Comparison of ENCODE assay signal across 24 cellular contexts in genomic region chr3:58495101-58495500, GRCh38. TPM values are rescaled to one million over a fixed set of nuclear protein-coding genes. Genes with fewer than 3 reads are reported as not detected.
DNase-seq lines count a peak whose midpoint lies in the region; ATAC-seq, FAIRE-seq and TF ChIP-seq lines count a peak whose summit lies in the region.
"Had no signal": no experiment of that assay in that cellular context is flagged by ENCODE, and none has a peak within 500 bp of the region (broad histone marks: within the 10 kb centered on the region; RNA-seq: fewer than 3 reads in every experiment).

No MANE protein-coding gene starts in this region.

- H3K4me3 Mint-ChIP-seq in CD8-positive, alpha-beta T cell, result no peak overlapping the region
- H3K4me3 Mint-ChIP-seq: activated CD4-positive, alpha-beta T cell treated with anti-CD3 and anti-CD28 coated beads for 36 hours had no signal

- ATAC-seq in A549, result no peak
- no peak for ATAC-seq in CD8-positive, alpha-beta T cell
- ATAC-seq in left lung, result no peak
- ATAC-seq in HG03045 (IDR thresholded peaks at IDR 0.05; ENCODE audit: unreplicated experiment), result no peak
- ATAC-seq: activated CD4-positive, alpha-beta T cell treated with anti-CD3 and anti-CD28 coated beads for 36 hours had no signal

- FAIRE-seq in A549 (lab: Jason Lieb, UNC), result no peak
- FAIRE-seq: GM12892, keratinocyte had no signal

- no peaks in the 10 kb centered on the region for H3K27me3 Mint-ChIP-seq in CD8-positive, alpha-beta T cell (ENCODE audit: low read depth)
- H3K27me3 Mint-ChIP-seq: activated CD4-positive, alpha-beta T cell treated with anti-CD3 and anti-CD28 coated beads for 36 hours; CD8-positive, alpha-beta memory T cell had no signal

- H2AK5ac ChIP-seq in mesenchymal stem cell (ENCODE audit: low read length, severe bottlenecking), result no peak overlapping the region

- H3K4me2 ChIP-seq in A549 (peak overlapping the region; percentile 90), mesenchymal stem cell (ENCODE audit: low read length, poor library complexity, severe bottlenecking) (no peak overlapping the region)

- POLR2A ChIA-PET in A549 (lab: Yijun Ruan, JAX), result no interaction called here
- POLR2A ChIA-PET in CD8-positive, alpha-beta T cell (lab: Charles Lee), result interaction anchor here (0.8 kb wide), 1 partner anchor 13 kb away, joined by 3 read pairs; no protein-coding TSS in a partner anchor

- no peak for TF ChIP-seq RAD21 in A549 (conservative IDR thresholded peaks at IDR 0.05 in 1 of 2, IDR thresholded peaks at IDR 0.05 in 1 of 2)

- DNase-seq in A549 (ENCODE audit: low read depth in 1 of 2, low spot score in 1 of 2) (no peak), astrocyte of the hippocampus (ENCODE audit: low read depth, low spot score) (peak; percentile 47), mesenchymal stem cell (no peak), posterior vena cava (ENCODE audit: low spot score) (no peak), left lung (no peak)
- no peak for DNase-seq in CD8-positive, alpha-beta T cell
- DNase-seq: 8988T; activated CD4-positive, alpha-beta T cell treated with anti-CD3 and anti-CD28 coated beads for 36 hours; activated CD8-positive, alpha-beta memory T cell treated with anti-CD3 and anti-CD28 coated beads, Interleukin-2, amount 50 U/mL, for 48 hours; activated naive CD4-positive, alpha-beta T cell; CD8-positive, alpha-beta memory T cell; colonic mucosa; H7; head of caudate nucleus; MM.1S; NCI-H1694 treated with DMSO at 0.1 percent for 48 hours; nucleus accumbens; T1000 had no signal

- H2BK5ac ChIP-seq in mesenchymal stem cell (ENCODE audit: low read depth, low read length, poor library complexity, severe bottlenecking), result no peak overlapping the region

- no peak overlapping the region for H4K91ac ChIP-seq in mesenchymal stem cell (ENCODE audit: low read length)

- no peak overlapping the region for H3K14ac ChIP-seq in mesenchymal stem cell (ENCODE audit: low read length in 2 of 2)

- H3K9ac ChIP-seq in HUES48 (ENCODE audit: low read depth, low read length), result no peak overlapping the region
- H3K9ac ChIP-seq in mesenchymal stem cell (ENCODE audit: low read length), result peak overlapping the region; percentile 20

- peaks cover 65% of the 10 kb centered on the region for H3K4me1 Mint-ChIP-seq in CD8-positive, alpha-beta T cell (ENCODE audit: low read depth)

- H3K27me3 ChIP-seq in HUES48 (ENCODE audit: control insufficient read depth, insufficient read depth, low read length), result no peaks in the 10 kb centered on the region
- H3K27me3 ChIP-seq in mesenchymal stem cell (ENCODE audit: control insufficient read depth in 1 of 2, insufficient read depth in 1 of 2, low read length in 2 of 2), result no peaks in the 10 kb centered on the region
- H3K27me3 ChIP-seq in CD8-positive, alpha-beta T cell (ENCODE audit: insufficient read depth, low read length), result no peaks in the 10 kb centered on the region
- H3K27me3 ChIP-seq in left lung, result no peaks in the 10 kb centered on the region
- H3K27me3 ChIP-seq: colonic mucosa, tibial nerve had no signal

- H2BK15ac ChIP-seq in mesenchymal stem cell (ENCODE audit: low read depth, poor library complexity, severe bottlenecking), result no peak overlapping the region

- TF ChIP-seq POLR2A in A549 (IDR thresholded peaks at IDR 0.05; ENCODE audit: low read length), result no peak

- no peak overlapping the region for H3K4ac ChIP-seq in mesenchymal stem cell (ENCODE audit: low read depth in 1 of 2, low read length in 2 of 2)

- H4K8ac ChIP-seq in mesenchymal stem cell (ENCODE audit: low read length), result no peak overlapping the region

- TF ChIP-seq CTCF in A549 (IDR thresholded peaks at IDR 0.05), result no peak
- no peak for TF ChIP-seq CTCF in CD8-positive, alpha-beta T cell (IDR thresholded peaks at IDR 0.05)
- TF ChIP-seq CTCF in left lung (IDR thresholded peaks at IDR 0.05), result no peak

- no peak overlapping the region for H3K4me3 ChIP-seq in A549
- no peak overlapping the region for H3K4me3 ChIP-seq in HUES48 (ENCODE audit: low read depth, low read length)
- peak overlapping the region in 1 of 2 experiments; percentile 4 for H3K4me3 ChIP-seq in mesenchymal stem cell (ENCODE audit: insufficient read depth in 1 of 2, low read depth in 1 of 2, low read length in 2 of 2)
- H3K4me3 ChIP-seq in CD8-positive, alpha-beta T cell (ENCODE audit: low read depth, low read length), result no peak overlapping the region
- H3K4me3 ChIP-seq in left lung, result no peak overlapping the region
- H3K4me3 ChIP-seq: colonic mucosa, tibial nerve had no signal

- CTCF ChIA-PET in A549 (lab: Yijun Ruan, JAX), result interaction anchor here (0.6 to 2.0 kb wide), 5 partner anchors 22 to 318 kb away, joined by 3 to 10 read pairs (median 3); no protein-coding TSS in a partner anchor
- CTCF ChIA-PET in CD8-positive, alpha-beta T cell (lab: Charles Lee), result interaction anchor here (0.8 to 3.3 kb wide), 2 partner anchors 22 to 188 kb away, joined by 3 to 9 read pairs; partner anchors contain the start of genes HTD2 and RPP14

- H3K27ac ChIP-seq in A549, result no peak overlapping the region
- peak overlapping the region; percentile 31 for H3K27ac ChIP-seq in HUES48 (ENCODE audit: low read depth, low read length)
- H3K27ac ChIP-seq in mesenchymal stem cell (ENCODE audit: low read length, poor library complexity, severe bottlenecking), result no peak overlapping the region
- no peak overlapping the region for H3K27ac ChIP-seq in CD8-positive, alpha-beta T cell (ENCODE audit: low read depth, low read length)
- no peak overlapping the region for H3K27ac ChIP-seq in left lung
- H3K27ac ChIP-seq: colonic mucosa, tibial nerve had no signal

- H3K36me3 Mint-ChIP-seq in CD8-positive, alpha-beta T cell, result peaks cover 11% of the 10 kb centered on the region

- no peaks in the 10 kb centered on the region for H3K9me3 Mint-ChIP-seq in CD8-positive, alpha-beta T cell
- H3K9me3 Mint-ChIP-seq: CD8-positive, alpha-beta memory T cell had no signal

- no peaks in the 10 kb centered on the region for H3K9me3 ChIP-seq in A549
- H3K9me3 ChIP-seq in HUES48 (ENCODE audit: control insufficient read depth, insufficient read depth, low read length), result no peaks in the 10 kb centered on the region
- no peaks in the 10 kb centered on the region for H3K9me3 ChIP-seq in mesenchymal stem cell (ENCODE audit: control insufficient read depth, low read length)
- H3K9me3 ChIP-seq in CD8-positive, alpha-beta T cell (ENCODE audit: low read length), result no peaks in the 10 kb centered on the region
- H3K9me3 ChIP-seq in left lung, result no peaks in the 10 kb centered on the region
- H3K9me3 ChIP-seq: colonic mucosa, tibial nerve had no signal

- H3K4me1 ChIP-seq in A549 (peaks cover 41% of the 10 kb centered on the region), HUES48 (ENCODE audit: control insufficient read depth, insufficient read depth, low read length) (peaks cover 54% of the 10 kb centered on the region), mesenchymal stem cell (ENCODE audit: control insufficient read depth, insufficient read depth, low read depth, low read length) (peaks cover 6% of the 10 kb centered on the region), left lung (peaks cover 15 to 51% of the 10 kb centered on the region in 2 donors)
- H3K4me1 ChIP-seq in CD8-positive, alpha-beta T cell (ENCODE audit: insufficient read depth, low read length), result peaks cover 45% of the 10 kb centered on the region

- H3K23ac ChIP-seq in mesenchymal stem cell (ENCODE audit: low read length in 2 of 2), result no peak overlapping the region

- no peaks in the 10 kb centered on the region; the same call in none of the 2 replicates for H3K36me3 ChIP-seq in HUES48 (ENCODE audit: control insufficient read depth, insufficient read depth, low read length)
- H3K36me3 ChIP-seq in mesenchymal stem cell (ENCODE audit: control insufficient read depth in 1 of 2, insufficient read depth in 2 of 2, low read depth in 1 of 2, low read length in 2 of 2), result peaks cover 0 to 3% of the 10 kb centered on the region in 2 experiments
- no peaks in the 10 kb centered on the region for H3K36me3 ChIP-seq in CD8-positive, alpha-beta T cell (ENCODE audit: insufficient read depth, low read length)
- peaks cover 0 to 6% of the 10 kb centered on the region in 2 donors for H3K36me3 ChIP-seq in left lung
- H3K36me3 ChIP-seq: colonic mucosa had no signal

- no peak overlapping the region for H3K27ac Mint-ChIP-seq in CD8-positive, alpha-beta T cell
- H3K27ac Mint-ChIP-seq: activated CD4-positive, alpha-beta T cell treated with anti-CD3 and anti-CD28 coated beads for 36 hours had no signal

- WGBS in A549 (ENCODE audit: missing lambda C conversion rate), result 93% methylated on average over 3 of the region's 3 CpGs
- 97% methylated on average over 3 of the region's 3 CpGs for WGBS in mesenchymal stem cell

- intact Hi-C loops in CD8-positive, alpha-beta T cell (cut with DNase I, micrococcal nuclease), result no loop called here
- intact Hi-C loops in posterior vena cava (cut with DNase I) (loop anchor here (5.0 to 10.0 kb wide), 2 partner anchors 60 to 243 kb away; partner anchors contain the start of gene PDHB (in 1 of the 2)), left lung (cut with DNase I) (no loop called here)

- H2AFZ ChIP-seq in mesenchymal stem cell (ENCODE audit: low read depth, low read length), result no peak overlapping the region

- peaks cover 17% of the 10 kb centered on the region for H3K79me1 ChIP-seq in mesenchymal stem cell (replicated peaks; ENCODE audit: low read length, poor library complexity, severe bottlenecking)

- H2BK12ac ChIP-seq in mesenchymal stem cell (ENCODE audit: low read length in 2 of 2), result no peak overlapping the region

- H2BK120ac ChIP-seq in mesenchymal stem cell (ENCODE audit: low read depth, low read length), result no peak overlapping the region

- TF ChIP-seq EP300 in A549 (IDR thresholded peaks at IDR 0.05), result no peak

- H3K18ac ChIP-seq in mesenchymal stem cell (ENCODE audit: low read depth in 1 of 2, low read length in 2 of 2), result no peak overlapping the region

RNA-seq across cellular contexts. Expression of gene KCTD6, which starts 3.2 kb away (rescaled TPM):
- 24.4 and 24.5 TPM in 2 replicates for polyA plus RNA-seq in A549 (2011; rRNA removed)
- polyA plus RNA-seq in A549 (2012; cell fraction: cytosol; rRNA removed), result 5.2 and 5.8 TPM in 2 replicates
- 2.4 and 4.7 TPM in 2 replicates for polyA plus RNA-seq in A549 (2012; cell fraction: nucleus; rRNA removed)
- 7.8 to 8.5 TPM (median 8.1 TPM) in 3 replicates for polyA plus RNA-seq in A549 (2017; fragmentation: RNase III; extraction: RNeasy Plus Mini Kit Qiagen cat#74134 plus additional on column Dnase treatment)
- polyA minus RNA-seq in A549 (2011; rRNA and poly(A)+ RNA removed), result 9.6 and 13.4 TPM in 2 replicates
- polyA plus RNA-seq in mesenchymal stem cell (2013, experiment 1 of 2), result 5.4 TPM
- polyA plus RNA-seq in mesenchymal stem cell (2013, experiment 2 of 2), result 5.7 TPM
- total RNA-seq in CD8-positive, alpha-beta T cell, result 1 to 10 TPM; 4.2 to 4.5 TPM
- 10 to 100 TPM in 1 of 2 donors, 1 to 10 TPM in 1; 7.5 to 10.6 TPM for total RNA-seq in posterior vena cava
- total RNA-seq in left lung, result 10 to 100 TPM in 1 of 2 donors, 1 to 10 TPM in 1; 8.1 to 10.7 TPM

RNA-seq across cellular contexts. Expression of gene ACOX2, which starts 41.9 kb away (rescaled TPM):
- polyA plus RNA-seq in A549 (2011; rRNA removed) (23.2 and 35.2 TPM in 2 replicates), A549 (2017; fragmentation: RNase III; extraction: RNeasy Plus Mini Kit Qiagen cat#74134 plus additional on column Dnase treatment) (3.7 to 4.9 TPM (median 4.8 TPM) in 3 replicates)
- polyA plus RNA-seq in A549 (2012; cell fraction: cytosol; rRNA removed), result 9.6 and 10.2 TPM in 2 replicates
- polyA plus RNA-seq in A549 (2012; cell fraction: nucleus; rRNA removed), result 7.7 and 8.4 TPM in 2 replicates
- polyA minus RNA-seq in A549 (2011; rRNA and poly(A)+ RNA removed), result 24.1 and 29.1 TPM in 2 replicates
- polyA plus RNA-seq in mesenchymal stem cell (2013, experiment 1 of 2), result 3.2 TPM
- polyA plus RNA-seq in mesenchymal stem cell (2013, experiment 2 of 2), result 3.6 TPM
- total RNA-seq in CD8-positive, alpha-beta T cell, result not detected
- total RNA-seq in posterior vena cava (10 to 100 TPM; 11.9 to 20.6 TPM), left lung (10 to 100 TPM in 1 of 2 donors, 1 to 10 TPM in 1; 9.8 to 31.0 TPM)
- total RNA-seq: activated CD4-positive, alpha-beta T cell treated with anti-CD3 and anti-CD28 coated beads for 36 hours; CD8-positive, alpha-beta memory T cell; HT-29 had no signal
- polyA plus RNA-seq: CD8-positive, alpha-beta memory T cell had no signal

Comparison
In these comparisons a context has a peak if more than half of its experiments do, and no peak if none do; other contexts are left out.
1. RNA of gene ACOX2, which starts 41.9 kb away (total RNA-seq): 9.8 to 31.0 TPM in left lung and 11.9 to 20.6 TPM in posterior vena cava; not detected in CD8-positive, alpha-beta T cell; every median in the first group is over 10 times any median in the second.
2. intact Hi-C loops: an anchor here in posterior vena cava (5.0 to 10.0 kb wide); none called in CD8-positive, alpha-beta T cell and left lung.